Comparison of ENCODE assay signal across 31 cellular contexts in the genomic region with DNA sequence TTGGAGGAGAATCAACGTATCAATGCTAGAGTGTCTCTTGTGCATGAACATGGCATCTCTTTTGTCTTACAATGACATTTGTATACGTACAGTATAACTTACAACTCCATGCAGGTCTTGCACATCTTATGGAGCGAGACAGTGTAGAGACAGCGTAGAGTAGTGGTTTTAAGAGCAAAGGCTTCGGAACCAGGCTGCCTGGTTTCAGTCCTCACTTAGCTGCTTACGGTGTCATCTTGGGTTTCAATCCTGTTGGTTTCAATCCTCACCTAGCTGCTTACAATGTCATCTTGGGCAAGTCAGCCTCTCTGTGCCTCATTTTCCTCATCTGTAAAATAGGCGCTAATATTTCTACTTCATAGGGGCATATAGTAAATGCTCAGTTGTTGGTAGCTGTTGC.
"Had no signal": no experiment of that assay in that cellular context is flagged by ENCODE, and none has a peak within 500 bp of the region (broad histone marks: within the 10 kb centered on the region; RNA-seq: fewer than 3 reads in every experiment).

No MANE protein-coding gene starts in this region.

- DNase-seq: activated B cell treated with CpG ODN at 0.5 μM for 24 hours; activated CD4-positive, alpha-beta T cell treated with anti-CD3 and anti-CD28 coated beads for 48 hours; activated CD4-positive, alpha-beta T cell treated with anti-CD3 and anti-CD28 coated beads, Interleukin-2, amount 50 U/mL, for 1 hour; activated CD4-positive, alpha-beta T cell treated with anti-CD3 and anti-CD28 coated beads, Interleukin-2, amount 50 U/mL, for 48 hours; activated CD8-positive, alpha-beta memory T cell treated with anti-CD3 and anti-CD28 coated beads for 24 hours; activated CD8-positive, alpha-beta T cell treated with anti-CD3 and anti-CD28 coated beads for 36 hours; activated effector memory CD4-positive, alpha-beta T cell treated with Interleukin-2 at 50 U/mL for 16 hours; activated gamma-delta T cell treated with Interleukin-2 at 50 U/mL for 16 hours; activated naive CD4-positive, alpha-beta T cell treated with anti-CD3 and anti-CD28 coated beads for 36 hours; activated T-cell treated with anti-CD3 and anti-CD28 coated beads, Interleukin-2, amount 50 U/mL, for 4 hours; adrenal gland; amygdala; aorta; body of pancreas; caudate nucleus; cerebellar nuclear complex; colonic mucosa; effector CD8-positive, alpha-beta T cell; esophagus squamous epithelium; foreskin melanocyte; heart right ventricle; T-cell; T1000; WERI-Rb-1 had no signal

- H3K9me3 Mint-ChIP-seq: activated B cell treated with CpG ODN at 0.5 μM for 24 hours; activated CD8-positive, alpha-beta T cell treated with anti-CD3 and anti-CD28 coated beads for 36 hours; activated naive CD4-positive, alpha-beta T cell treated with anti-CD3 and anti-CD28 coated beads for 36 hours; activated naive CD4-positive, alpha-beta T cell treated with anti-CD3 and anti-CD28 coated beads, Interleukin-2, amount 50 U/mL, for 24 hours; activated T-cell treated with anti-CD3 and anti-CD28 coated beads, Interleukin-2, amount 50 U/mL, for 4 hours; activated T-helper 17 cell treated with anti-CD3 and anti-CD28 coated beads, Interleukin-2, amount 50 U/mL, for 72 hours; T-cell; T-helper 1 cell treated with Interleukin-12 subunit alpha and Interleukin-12 subunit beta and Interleukin-4 antibody, amounts not matched to agents 30 μg/mL and 1 μg/mL, for 36 hours had no signal

- H3K27me3 Mint-ChIP-seq: activated B cell treated with CpG ODN at 0.5 μM for 24 hours; activated CD8-positive, alpha-beta T cell treated with anti-CD3 and anti-CD28 coated beads for 36 hours; activated naive CD4-positive, alpha-beta T cell treated with anti-CD3 and anti-CD28 coated beads, Interleukin-2, amount 50 U/mL, for 24 hours; activated T-helper 17 cell treated with anti-CD3 and anti-CD28 coated beads, Interleukin-2, amount 50 U/mL, for 72 hours; T-cell had no signal

- H3K27ac Mint-ChIP-seq: activated B cell treated with CpG ODN at 0.5 μM for 24 hours; activated CD8-positive, alpha-beta T cell treated with anti-CD3 and anti-CD28 coated beads for 36 hours; activated naive CD4-positive, alpha-beta T cell treated with anti-CD3 and anti-CD28 coated beads for 36 hours; activated naive CD4-positive, alpha-beta T cell treated with anti-CD3 and anti-CD28 coated beads, Interleukin-2, amount 50 U/mL, for 24 hours; activated T-helper 17 cell treated with anti-CD3 and anti-CD28 coated beads, Interleukin-2, amount 50 U/mL, for 72 hours; T-helper 1 cell treated with Interleukin-12 subunit alpha and Interleukin-12 subunit beta and Interleukin-4 antibody, amounts not matched to agents 30 μg/mL and 1 μg/mL, for 36 hours had no signal

- ATAC-seq: activated CD4-positive, CD25-positive, alpha-beta regulatory T cell treated with anti-CD3 and anti-CD28 coated beads, Interleukin-2, amount 50 U/mL, for 24 hours; activated CD8-positive, alpha-beta T cell treated with anti-CD3 and anti-CD28 coated beads for 36 hours; activated T-helper 17 cell treated with anti-CD3 and anti-CD28 coated beads, Interleukin-2, amount 50 U/mL, for 72 hours; body of pancreas; gastroesophageal sphincter; heart right ventricle; T-cell had no signal

- H3K4me3 Mint-ChIP-seq: activated B cell treated with CpG ODN at 0.5 μM for 24 hours; activated CD8-positive, alpha-beta T cell treated with anti-CD3 and anti-CD28 coated beads for 36 hours; activated naive CD4-positive, alpha-beta T cell treated with anti-CD3 and anti-CD28 coated beads for 36 hours; activated naive CD4-positive, alpha-beta T cell treated with anti-CD3 and anti-CD28 coated beads, Interleukin-2, amount 50 U/mL, for 24 hours; activated T-cell treated with anti-CD3 and anti-CD28 coated beads, Interleukin-2, amount 50 U/mL, for 4 hours; activated T-helper 17 cell treated with anti-CD3 and anti-CD28 coated beads, Interleukin-2, amount 50 U/mL, for 72 hours; T-cell; T-helper 1 cell treated with Interleukin-12 subunit alpha and Interleukin-12 subunit beta and Interleukin-4 antibody, amounts not matched to agents 30 μg/mL and 1 μg/mL, for 36 hours had no signal

- FAIRE-seq: endometrium, endothelial cell of umbilical vein had no signal
